Comparison of ENCODE assay signal across 23 cellular contexts in genomic region chr1:212696721-212697331, GRCh38. TPM values are rescaled to one million over a fixed set of nuclear protein-coding genes. Genes with fewer than 3 reads are reported as not detected.
DNase-seq lines count a peak whose midpoint lies in the region; ATAC-seq and TF ChIP-seq lines count a peak whose summit lies in the region.
"Had no signal": no experiment of that assay in that cellular context is flagged by ENCODE, and none has a peak within 500 bp of the region (broad histone marks: within the 10 kb centered on the region; RNA-seq: fewer than 3 reads in every experiment).

No MANE protein-coding gene starts in this region.

- DNase-seq in activated CD8-positive, alpha-beta memory T cell treated with anti-CD3 and anti-CD28 coated beads for 24 hours = peak; percentile 51
- DNase-seq in activated CD8-positive, alpha-beta memory T cell treated with anti-CD3 and anti-CD28 coated beads, Interleukin-2, amount 50 U/mL, for 4 hours = no peak
- DNase-seq in IMR-90 (no peak), erythroblast (lab: John Stamatoyannopoulos, UW) (no peak), NCI-H1694 (lab: John Stamatoyannopoulos, UW) (no peak), lower lobe of right lung (no peak)
- DNase-seq in activated CD8-positive, alpha-beta memory T cell treated with anti-CD3 and anti-CD28 coated beads, Interleukin-2, amount 50 U/mL, for 48 hours = peak; percentile 60
- DNase-seq: activated effector memory CD4-positive, alpha-beta T cell treated with anti-CD3 and anti-CD28 coated beads, Interleukin-2, amount 50 U/mL, for 16 hours; BE2C; colonic mucosa; DND-41; HFFc6; kidney; NCI-H1092; NCI-H1930; NCI-H226; PC-9; SIG-M5; stimulated activated CD4-positive, alpha-beta T cell treated with anti-CD3 and anti-CD28 coated beads, Interleukin-4, amount 100 ng/mL, for 4 hours had no signal

- no peaks in the 10 kb centered on the region; a peak in 2 of 4 replicates for H3K79me1 ChIP-seq in IMR-90 (ENCODE audit: low read depth in 1 of 2, low read length in 2 of 2)

- no peaks in the 10 kb centered on the region for H4K20me1 ChIP-seq in IMR-90 (ENCODE audit: insufficient read depth, low read length)

- TF ChIP-seq CTCF in IMR-90 (conservative IDR thresholded peaks at IDR 0.05; ENCODE audit: low read depth, low read length) (no peak), nephron (IDR thresholded peaks at IDR 0.05; ENCODE audit: unreplicated experiment in 3 of 3) (no peak), lower lobe of right lung (IDR thresholded peaks at IDR 0.05) (no peak)

- H3K9me3 Mint-ChIP-seq in nephron = no peaks in the 10 kb centered on the region
- H3K9me3 Mint-ChIP-seq: HFFc6 had no signal

- H3K56ac ChIP-seq in IMR-90 (ENCODE audit: extremely low read depth, insufficient read depth, low read length) = no peak overlapping the region

- TF ChIP-seq POLR2A in IMR-90 (IDR thresholded peaks at IDR 0.05; ENCODE audit: low read depth, low read length) (no peak), erythroblast (IDR thresholded peaks at IDR 0.05; ENCODE audit: low read length) (no peak)

- H3K9me3 ChIP-seq in IMR-90 (ENCODE audit: control insufficient read depth, insufficient read depth, low read length) (no peaks in the 10 kb centered on the region), lower lobe of right lung (no peaks in the 10 kb centered on the region)
- H3K9me3 ChIP-seq: A549, BE2C, colonic mucosa had no signal

- no peak for TF ChIP-seq RAD21 in IMR-90 (IDR thresholded peaks at IDR 0.05; ENCODE audit: low read length)

- peak overlapping the region; percentile 15 for H2AK9ac ChIP-seq in IMR-90 (replicated peaks; ENCODE audit: low read depth, low read length, poor library complexity)

- no peak for ATAC-seq in IMR-90 (ENCODE audit: low read depth)
- no peak for ATAC-seq in lower lobe of right lung
- ATAC-seq: A549 had no signal

- CTCF ChIA-PET in IMR-90 (lab: Yijun Ruan, JAX) = no interaction called here

- H2AK5ac ChIP-seq in IMR-90 (ENCODE audit: low read depth, low read length) = no peak overlapping the region

- H3K36me3 Mint-ChIP-seq in nephron (ENCODE audit: low read depth) = no peaks in the 10 kb centered on the region

- peaks cover 3% of the 10 kb centered on the region; the same call in 1 of the 2 replicates for H3K4me1 ChIP-seq in IMR-90 (ENCODE audit: control insufficient read depth, insufficient read depth, low read length)
- H3K4me1 ChIP-seq in lower lobe of right lung = peaks cover 32% of the 10 kb centered on the region

- H3K4me1 Mint-ChIP-seq in nephron = peaks cover 14% of the 10 kb centered on the region

- no peaks in the 10 kb centered on the region for H3K27me3 ChIP-seq in IMR-90 (ENCODE audit: control insufficient read depth, insufficient read depth, low read length)
- no peaks in the 10 kb centered on the region for H3K27me3 ChIP-seq in lower lobe of right lung (ENCODE audit: low read depth)

- H3K9ac ChIP-seq in IMR-90 (ENCODE audit: low read depth, low read length) = no peak overlapping the region

- no peak overlapping the region for H3K27ac ChIP-seq in IMR-90 (ENCODE audit: insufficient read depth, low read length)
- H3K27ac ChIP-seq in lower lobe of right lung = no peak overlapping the region
- H3K27ac ChIP-seq: A549, colonic mucosa, PC-9, VCaP had no signal

- no peak overlapping the region for H2BK20ac ChIP-seq in IMR-90 (ENCODE audit: low read depth, low read length)

- WGBS in IMR-90 (ENCODE audit: extremely low coverage in 2 of 2, insufficient read length in 1 of 2), 2 experiments = 93% methylated on average over 5 of the region's 13 CpGs; no CpG with 5 or more reads in 1 of the 2 experiments

- no peak overlapping the region for H3K4ac ChIP-seq in IMR-90 (ENCODE audit: low read depth, low read length)

- peaks cover 2% of the 10 kb centered on the region; the same call in 1 of the 2 replicates for H3K36me3 ChIP-seq in IMR-90 (ENCODE audit: control insufficient read depth, insufficient read depth, low read length)
- no peaks in the 10 kb centered on the region for H3K36me3 ChIP-seq in lower lobe of right lung
- H3K36me3 ChIP-seq: BE2C, colonic mucosa had no signal

- BruUV-seq in IMR-90 (replicated peaks; lab: Mats Ljungman, UMichigan) = no TSS peak

- H2BK5ac ChIP-seq in IMR-90 (ENCODE audit: low read depth, low read length, poor library complexity, severe bottlenecking) = no peak overlapping the region

- no peak overlapping the region for H2BK15ac ChIP-seq in IMR-90 (ENCODE audit: low read depth, low read length)

- no peak overlapping the region for H3K23ac ChIP-seq in IMR-90 (ENCODE audit: low read depth, low read length)

- peaks cover 80% of the 10 kb centered on the region for H3K27me3 Mint-ChIP-seq in nephron (ENCODE audit: low read depth)

- no peak overlapping the region for H4K91ac ChIP-seq in IMR-90 (ENCODE audit: insufficient read depth, low read depth, low read length)

- no peak overlapping the region for H3K27ac Mint-ChIP-seq in nephron
- H3K27ac Mint-ChIP-seq: HFFc6 had no signal

- H4K5ac ChIP-seq in IMR-90 (ENCODE audit: low read depth, low read length) = no peak overlapping the region

- no peak overlapping the region for H3K4me2 ChIP-seq in IMR-90 (ENCODE audit: low read depth, low read length)
- H3K4me2 ChIP-seq: A549, PC-9 had no signal

- peak overlapping the region in 2 of 3 experiments; percentile 35 to 46 for H3K4me3 Mint-ChIP-seq in nephron
- H3K4me3 Mint-ChIP-seq: HFFc6 had no signal

- no peak overlapping the region for H3K18ac ChIP-seq in IMR-90 (ENCODE audit: low read depth, low read length)

- no peak overlapping the region for H3K4me3 ChIP-seq in IMR-90 (ENCODE audit: insufficient read depth, low read depth, low read length)
- no peak overlapping the region for H3K4me3 ChIP-seq in lower lobe of right lung
- H3K4me3 ChIP-seq: A549, colonic mucosa, lung, PC-9 had no signal

- intact Hi-C loops in IMR-90 (cut with micrococcal nuclease) = no loop called here
- intact Hi-C loops in lower lobe of right lung (cut with DNase I) = no loop called here

- in situ Hi-C loops in IMR-90 (cut with MboI; ENCODE audit: low sequenced_read_pairs) = no loop called here

- dilution Hi-C loops in IMR-90 (cut with HindIII; ENCODE audit: low sequenced_read_pairs, unreplicated experiment) = no loop called here

- H3K14ac ChIP-seq in IMR-90 (replicated peaks; ENCODE audit: low read depth, low read length) = no peak overlapping the region

- no peak overlapping the region for H2BK120ac ChIP-seq in IMR-90 (ENCODE audit: low read depth, low read length)

- H2AFZ ChIP-seq in IMR-90 (replicated peaks; ENCODE audit: low read length, poor library complexity) = no peak overlapping the region
- H2AFZ ChIP-seq: PC-9 had no signal

- H4K8ac ChIP-seq in IMR-90 (ENCODE audit: low read depth in 2 of 2, low read length in 2 of 2) = no peak overlapping the region

- POLR2A ChIA-PET in IMR-90 (lab: Charles Lee; ENCODE audit: unreplicated experiment) = no interaction called here

- 0 out of 2 replicates have a peak, but pooled peaks cover 5% of the 10 kb centered on the region for H3K9me1 ChIP-seq in IMR-90 (ENCODE audit: insufficient read depth, low read length)

TF ChIP-seq in IMR-90, 13 proteins besides CTCF, POLR2A, EP300 and RAD21:
- no peak for TF ChIP-seq CHD1 (IDR thresholded peaks at IDR 0.05; ENCODE audit: low read depth, low read length)
- TF ChIP-seq MAZ (IDR thresholded peaks at IDR 0.05; ENCODE audit: borderline replicate concordance, low read depth, low read length) = no peak
- TF ChIP-seq FOS (IDR thresholded peaks at IDR 0.05; ENCODE audit: low read depth, low read length) = no peak
- no peak for TF ChIP-seq ELK1 (IDR thresholded peaks at IDR 0.05; ENCODE audit: borderline replicate concordance, low read depth, low read length)
- TF ChIP-seq MAFK (IDR thresholded peaks at IDR 0.05; ENCODE audit: low read depth, low read length) = no peak
- TF ChIP-seq NFE2L2 (IDR thresholded peaks at IDR 0.05; ENCODE audit: low read depth, low read length) = no peak
- no peak for TF ChIP-seq USF2 (IDR thresholded peaks at IDR 0.05; ENCODE audit: low read depth, low read length)
- TF ChIP-seq CEBPB (IDR thresholded peaks at IDR 0.05; ENCODE audit: low read depth, low read length) = no peak
- TF ChIP-seq RFX5 (IDR thresholded peaks at IDR 0.05; ENCODE audit: low read depth, low read length) = no peak
- no peak for TF ChIP-seq BHLHE40 (IDR thresholded peaks at IDR 0.05; ENCODE audit: low read depth, low read length)
- no peak for TF ChIP-seq RCOR1 (IDR thresholded peaks at IDR 0.05; ENCODE audit: insufficient replicate concordance, low read length)
- TF ChIP-seq SMC3 (IDR thresholded peaks at IDR 0.05; ENCODE audit: low read depth, low read length) = no peak

RNA-seq across cellular contexts. Expression of gene BATF3, which starts 2.8 kb away (rescaled TPM):
- total RNA-seq in IMR-90 (2012; rRNA removed) = 1.6 and 2.2 TPM in 2 replicates
- 3.0 and 3.9 TPM in 2 replicates for polyA plus RNA-seq in IMR-90 (2012; rRNA removed)
- polyA plus RNA-seq in IMR-90 (2012; cell fraction: cytosol; rRNA removed) = 3.4 and 3.8 TPM in 2 replicates
- 5.1 and 5.2 TPM in 2 replicates for polyA plus RNA-seq in IMR-90 (2012; cell fraction: nucleus; rRNA removed; ENCODE audit: low replicate concordance)
- total RNA-seq in lower lobe of right lung = 12.8 TPM

Comparison
In these comparisons a context has a peak if more than half of its experiments do, and no peak if none do; other contexts are left out.
1. DNase-seq: peak in activated CD8-positive, alpha-beta memory T cell treated with anti-CD3 and anti-CD28 coated beads for 24 hours (single experiment) and activated CD8-positive, alpha-beta memory T cell treated with anti-CD3 and anti-CD28 coated beads, Interleukin-2, amount 50 U/mL, for 48 hours (single experiment); none in activated CD8-positive, alpha-beta memory T cell treated with anti-CD3 and anti-CD28 coated beads, Interleukin-2, amount 50 U/mL, for 4 hours (single experiment), IMR-90 (single experiment), erythroblast (0 of 2), NCI-H1694 (single experiment) and lower lobe of right lung (single experiment).